Comparison of ENCODE assay signal across 8 cellular contexts in the genomic region with DNA sequence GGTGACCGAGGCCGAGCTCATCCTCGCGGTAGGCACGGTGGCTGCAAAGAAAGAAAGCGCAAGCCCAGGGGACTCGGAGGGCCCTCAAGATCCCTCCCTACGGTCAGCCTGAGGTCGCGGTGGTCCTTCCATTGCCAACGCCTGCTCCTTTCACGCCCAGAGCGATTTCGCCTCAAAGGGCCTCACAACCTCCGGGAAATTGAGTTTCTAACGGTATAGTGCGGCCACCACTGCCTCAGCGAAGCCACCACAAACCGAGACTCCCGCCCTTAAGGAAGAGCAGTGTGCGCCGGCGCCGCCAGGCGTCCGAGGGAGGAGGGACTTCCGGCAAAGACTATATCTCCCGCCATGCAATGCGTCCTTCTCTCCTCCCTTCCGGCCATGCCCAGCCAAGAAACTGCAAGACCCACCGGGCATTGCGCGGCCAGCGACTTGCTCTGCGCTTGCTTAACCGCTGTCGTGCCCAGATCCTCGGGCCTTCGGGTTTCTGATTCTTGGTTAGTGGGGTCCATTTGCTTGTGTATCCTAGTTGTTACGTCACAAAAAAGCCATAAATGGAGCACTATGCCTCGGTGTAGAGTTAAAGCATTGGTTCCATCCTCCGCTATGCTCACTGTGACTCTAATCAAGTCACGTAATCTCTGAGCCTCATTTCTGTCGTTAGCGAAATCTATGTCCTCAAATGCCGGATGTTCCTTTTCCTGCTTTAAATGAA. TPM values are rescaled to one million over a fixed set of nuclear protein-coding genes. Genes with fewer than 3 reads are reported as not detected.
DNase-seq lines count a peak whose midpoint lies in the region; ATAC-seq, FAIRE-seq and TF ChIP-seq lines count a peak whose summit lies in the region.

A gene with protein sequence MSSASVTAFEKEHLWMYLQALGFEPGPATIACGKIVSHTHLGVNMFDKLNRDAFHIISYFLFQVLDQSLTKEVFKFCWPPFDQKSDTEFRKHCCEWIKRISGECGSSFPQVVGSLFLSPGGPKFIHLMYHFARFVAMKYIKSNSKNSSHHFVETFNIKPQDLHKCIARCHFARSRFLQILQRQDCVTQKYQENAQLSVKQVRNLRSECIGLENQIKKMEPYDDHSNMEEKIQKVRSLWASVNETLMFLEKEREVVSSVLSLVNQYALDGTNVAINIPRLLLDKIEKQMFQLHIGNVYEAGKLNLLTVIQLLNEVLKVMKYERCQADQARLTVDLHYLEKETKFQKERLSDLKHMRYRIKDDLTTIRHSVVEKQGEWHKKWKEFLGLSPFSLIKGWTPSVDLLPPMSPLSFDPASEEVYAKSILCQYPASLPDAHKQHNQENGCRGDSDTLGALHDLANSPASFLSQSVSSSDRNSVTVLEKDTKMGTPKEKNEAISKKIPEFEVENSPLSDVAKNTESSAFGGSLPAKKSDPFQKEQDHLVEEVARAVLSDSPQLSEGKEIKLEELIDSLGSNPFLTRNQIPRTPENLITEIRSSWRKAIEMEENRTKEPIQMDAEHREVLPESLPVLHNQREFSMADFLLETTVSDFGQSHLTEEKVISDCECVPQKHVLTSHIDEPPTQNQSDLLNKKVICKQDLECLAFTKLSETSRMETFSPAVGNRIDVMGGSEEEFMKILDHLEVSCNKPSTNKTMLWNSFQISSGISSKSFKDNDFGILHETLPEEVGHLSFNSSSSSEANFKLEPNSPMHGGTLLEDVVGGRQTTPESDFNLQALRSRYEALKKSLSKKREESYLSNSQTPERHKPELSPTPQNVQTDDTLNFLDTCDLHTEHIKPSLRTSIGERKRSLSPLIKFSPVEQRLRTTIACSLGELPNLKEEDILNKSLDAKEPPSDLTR (minus strand): TSS at position 274 of the 715 bp plus-strand sequence. CDS start 253 bp downstream, at position 21.

- peak within 1 kb of the TSS; percentile 90 to 98 (median 96) for H3K4me3 Mint-ChIP-seq in naive thymus-derived CD8-positive, alpha-beta T cell

- peak within 1 kb of the TSS; percentile 80 for H3K9ac ChIP-seq in ES-I3 (ENCODE audit: low read depth, low read length)
- H3K9ac ChIP-seq in Loucy (ENCODE audit: low read depth, low read length, poor library complexity, severe bottlenecking) = peak within 1 kb of the TSS; percentile 97

- DNase-seq in H54 (ENCODE audit: insufficient read length, low spot score) (peak; percentile 79), fibroblast of mammary gland (ENCODE audit: low read depth) (peak; percentile 97)
- peak; percentile 88 for DNase-seq in activated T-helper 9 cell treated with anti-CD3 and anti-CD28 coated beads, Interleukin-2, amount 50 U/mL, for 16 hours (ENCODE audit: low read depth)
- peak; percentile 79 to 98 (median 93) for DNase-seq in naive thymus-derived CD8-positive, alpha-beta T cell
- peak; percentile 85 to 96 (median 92) for DNase-seq in stimulated activated naive CD4-positive, alpha-beta T cell (lab: John Stamatoyannopoulos, UW)

- H2AFZ ChIP-seq in Loucy (ENCODE audit: low read length) = peak within 1 kb of the TSS; percentile 90

- peak within 1 kb of the TSS; percentile 81 for H3K4me3 ChIP-seq in Loucy (ENCODE audit: low read length, poor library complexity, severe bottlenecking)
- peak within 1 kb of the TSS; percentile 91 for H3K4me3 ChIP-seq in fibroblast of mammary gland (ENCODE audit: control insufficient read depth, low read depth, low read length)

- TF ChIP-seq CTCF in Loucy (conservative IDR thresholded peaks at IDR 0.05; ENCODE audit: low read length) = no peak
- peak; percentile 37 for TF ChIP-seq CTCF in fibroblast of mammary gland (conservative IDR thresholded peaks at IDR 0.05; ENCODE audit: control insufficient read depth, insufficient read depth, low read depth, low read length)

- H3K9me3 Mint-ChIP-seq in naive thymus-derived CD8-positive, alpha-beta T cell = no peaks in the 10 kb centered on the region

- no peaks in the 10 kb centered on the region for H3K9me3 ChIP-seq in ES-I3 (ENCODE audit: control insufficient read depth, insufficient read depth, low read length)
- H3K9me3 ChIP-seq in Loucy (ENCODE audit: insufficient read depth, low read depth, low read length) = no peaks in the 10 kb centered on the region

- H3K36me3 Mint-ChIP-seq in naive thymus-derived CD8-positive, alpha-beta T cell = peaks cover 0 to 19% (median 2%) of the 10 kb centered on the region in 3 donors

- peaks cover 6% of the 10 kb centered on the region; the same call in 1 of the 2 replicates for H3K4me1 ChIP-seq in ES-I3 (ENCODE audit: insufficient read depth, low read length)
- H3K4me1 ChIP-seq in Loucy (ENCODE audit: insufficient read depth, low read length, poor library complexity, severe bottlenecking) = peaks cover 18% of the 10 kb centered on the region

- TF ChIP-seq POLR2A in H54 (IDR thresholded peaks at IDR 0.05; ENCODE audit: low read depth, low read length) (no peak; the same call in 1 of the 2 replicates), Raji (IDR thresholded peaks at IDR 0.05; ENCODE audit: insufficient read depth, low read depth, low read length) (peak; percentile 83)

- H3K27ac Mint-ChIP-seq in naive thymus-derived CD8-positive, alpha-beta T cell = peak within 1 kb of the TSS; percentile 79 to 98 (median 97)

- H3K36me3 ChIP-seq in ES-I3 (ENCODE audit: insufficient read depth, low read length) (no peaks in the 10 kb centered on the region), Loucy (ENCODE audit: insufficient read depth, low read length) (no peaks in the 10 kb centered on the region)

- no peaks in the 10 kb centered on the region for H3K27me3 Mint-ChIP-seq in naive thymus-derived CD8-positive, alpha-beta T cell

- FAIRE-seq in H54 (lab: Jason Lieb, UNC) = peak; percentile 99

- peaks cover 2% of the 10 kb centered on the region; the same call in 1 of the 2 replicates for H3F3A ChIP-seq in Loucy (ENCODE audit: low read depth)

- H3K27me3 ChIP-seq in Loucy (ENCODE audit: insufficient read depth, low read length, poor library complexity, severe bottlenecking) = no peaks in the 10 kb centered on the region

- peaks cover 47% of the 10 kb centered on the region for H3K79me2 ChIP-seq in Loucy (ENCODE audit: insufficient read depth, low read length)

- peak within 1 kb of the TSS; percentile 100 for H3K4me2 ChIP-seq in Loucy (ENCODE audit: low read depth, low read length, poor library complexity, severe bottlenecking)

- no peaks in the 10 kb centered on the region for H3K9me2 ChIP-seq in Loucy (replicated peaks; ENCODE audit: low read depth, low read length)

- peaks cover 10 to 36% (median 34%) of the 10 kb centered on the region in 4 donors for H3K4me1 Mint-ChIP-seq in naive thymus-derived CD8-positive, alpha-beta T cell

- peaks cover 33% of the 10 kb centered on the region for H4K20me1 ChIP-seq in Loucy (ENCODE audit: insufficient read depth, low read length, poor library complexity, severe bottlenecking)

- POLR2A ChIA-PET in naive thymus-derived CD8-positive, alpha-beta T cell (lab: Charles Lee) = interaction anchor here (0.6 to 1.6 kb wide), 14 partner anchors 10 to 305 kb away, joined by 3 to 8 read pairs (median 3); a partner anchor contains a TSS

- ATAC-seq in naive thymus-derived CD8-positive, alpha-beta T cell = peak; percentile 93

RNA-seq across cellular contexts. Expression of the gene that starts here (rescaled TPM):
- 10 to 100 TPM; 22.1 TPM for total RNA-seq in naive thymus-derived CD8-positive, alpha-beta T cell
- 1 to 10 TPM; 4.6 to 5.2 (median 4.7) TPM for polyA plus RNA-seq in naive thymus-derived CD8-positive, alpha-beta T cell

Comparison
In these comparisons a context has a peak if more than half of its experiments do, and no peak if none do; other contexts are left out.
1. Peak in every context shown above with its lines: DNase-seq, ATAC-seq and H3K4me3 ChIP-seq.